18 cellular contexts compared by ENCODE assay signal in the genomic region with DNA sequence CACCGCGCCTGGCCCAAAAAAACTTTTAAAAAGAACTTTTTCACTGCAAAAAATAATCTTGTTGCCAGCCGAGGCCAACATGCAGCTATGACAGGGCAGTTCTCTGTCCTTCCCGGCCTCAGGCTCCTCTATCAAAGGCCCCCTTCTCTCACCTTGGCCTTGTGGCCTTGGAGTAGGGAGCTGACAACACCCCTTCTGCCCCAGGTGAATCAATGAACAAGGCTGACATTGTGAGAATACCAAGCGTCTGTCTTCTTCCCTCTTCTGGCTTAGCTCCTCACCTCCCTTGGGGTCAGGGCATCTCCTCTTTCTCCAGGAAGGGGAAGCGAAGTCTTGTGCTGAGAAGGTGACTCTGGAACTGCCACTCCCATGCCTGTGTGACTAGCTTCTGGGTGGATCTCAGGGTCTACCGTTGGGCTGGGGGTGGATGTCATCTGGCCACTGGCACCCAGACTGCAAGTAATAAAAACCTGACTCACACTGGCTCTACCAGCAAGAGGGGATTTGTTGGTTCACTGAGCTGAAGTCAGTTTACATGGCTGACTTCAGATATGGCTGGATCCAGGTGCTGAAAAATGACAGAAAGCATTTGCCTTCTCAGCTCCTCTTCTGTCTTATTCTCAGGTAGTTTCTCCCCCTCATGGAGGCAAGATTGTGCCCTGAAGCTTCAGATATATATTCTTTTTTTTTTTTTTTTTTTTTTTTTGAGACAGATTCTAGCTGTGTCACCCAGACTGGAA. TPM values are rescaled to one million over a fixed set of nuclear protein-coding genes. Genes with fewer than 3 reads are reported as not detected.
"Had no signal": no experiment of that assay in that cellular context is flagged by ENCODE, and none has a peak within 500 bp of the region (broad histone marks: within the 10 kb centered on the region; RNA-seq: fewer than 3 reads in every experiment).

No MANE protein-coding gene starts in this region.

- H3K27ac ChIP-seq: left lung, pancreas, sigmoid colon, spleen, VCaP had no signal

- H3K4me1 ChIP-seq: left lung, pancreas, sigmoid colon had no signal

- ATAC-seq: activated CD8-positive, alpha-beta memory T cell treated with anti-CD3 and anti-CD28 coated beads, Interleukin-2, amount 10 ng/mL, durations not matched to agents 7 days and 5 days; left lung; pancreas; stimulated activated naive CD8-positive, alpha-beta T cell treated with anti-CD3 and anti-CD28 coated beads, Interleukin-15, amount 100 ng/mL, for 72 hours had no signal

- H3K4me3 ChIP-seq: left lung, pancreas, sigmoid colon, spleen had no signal

- H3K27me3 ChIP-seq: left lung, pancreas had no signal

- H3K9me3 ChIP-seq: left lung, pancreas, sigmoid colon, spleen had no signal

- H3K9me3 Mint-ChIP-seq: activated CD4-positive, alpha-beta memory T cell treated with anti-CD3 and anti-CD28 coated beads for 36 hours; activated naive CD4-positive, alpha-beta T cell treated with anti-CD3 and anti-CD28 coated beads, Interleukin-2, amount 10 ng/mL, durations not matched to agents 7 days and 5 days; memory B cell; nephron; stimulated activated naive CD8-positive, alpha-beta T cell treated with anti-CD3 and anti-CD28 coated beads, Interleukin-15, amount 100 ng/mL, for 72 hours; type B pancreatic cell had no signal

- H3K27me3 Mint-ChIP-seq: activated CD4-positive, alpha-beta memory T cell treated with anti-CD3 and anti-CD28 coated beads for 36 hours; activated naive CD4-positive, alpha-beta T cell treated with anti-CD3 and anti-CD28 coated beads, Interleukin-2, amount 10 ng/mL, durations not matched to agents 7 days and 5 days; stimulated activated naive CD8-positive, alpha-beta T cell treated with anti-CD3 and anti-CD28 coated beads, Interleukin-15, amount 100 ng/mL, for 72 hours; type B pancreatic cell had no signal

- H3K36me3 Mint-ChIP-seq: activated CD4-positive, alpha-beta memory T cell treated with anti-CD3 and anti-CD28 coated beads for 36 hours; activated CD8-positive, alpha-beta memory T cell treated with anti-CD3 and anti-CD28 coated beads, Interleukin-2, amount 10 ng/mL, durations not matched to agents 7 days and 5 days; activated naive CD4-positive, alpha-beta T cell treated with anti-CD3 and anti-CD28 coated beads, Interleukin-2, amount 10 ng/mL, durations not matched to agents 7 days and 5 days; memory B cell; type B pancreatic cell had no signal

- DNase-seq: activated CD4-positive, alpha-beta memory T cell treated with anti-CD3 and anti-CD28 coated beads for 36 hours; activated CD8-positive, alpha-beta memory T cell treated with anti-CD3 and anti-CD28 coated beads, Interleukin-2, amount 10 ng/mL, durations not matched to agents 7 days and 5 days; activated naive CD4-positive, alpha-beta T cell treated with anti-CD3 and anti-CD28 coated beads, Interleukin-2, amount 10 ng/mL, durations not matched to agents 7 days and 5 days; activated T-cell treated with anti-CD3 and anti-CD28 coated beads, Interleukin-2, amount 50 U/mL, for 1 hour; dermis blood vessel endothelial cell; islet precursor cell; left lung; pancreas; sigmoid colon; spleen; stimulated activated CD4-positive, alpha-beta T cell treated with anti-CD3 and anti-CD28 coated beads, Interleukin-1b, Interleukin-23, amount 100 ng/mL, for 48 hours; stimulated activated naive CD8-positive, alpha-beta T cell treated with anti-CD3 and anti-CD28 coated beads, Interleukin-15, amount 100 ng/mL, for 72 hours had no signal

- H3K36me3 ChIP-seq: pancreas, sigmoid colon had no signal

- H3K4me3 Mint-ChIP-seq: activated CD4-positive, alpha-beta memory T cell treated with anti-CD3 and anti-CD28 coated beads for 36 hours; activated CD8-positive, alpha-beta memory T cell treated with anti-CD3 and anti-CD28 coated beads, Interleukin-2, amount 10 ng/mL, durations not matched to agents 7 days and 5 days; activated naive CD4-positive, alpha-beta T cell treated with anti-CD3 and anti-CD28 coated beads, Interleukin-2, amount 10 ng/mL, durations not matched to agents 7 days and 5 days; memory B cell; nephron; stimulated activated naive CD8-positive, alpha-beta T cell treated with anti-CD3 and anti-CD28 coated beads, Interleukin-15, amount 100 ng/mL, for 72 hours; type B pancreatic cell had no signal

- H3K4me1 Mint-ChIP-seq: activated naive CD4-positive, alpha-beta T cell treated with anti-CD3 and anti-CD28 coated beads, Interleukin-2, amount 10 ng/mL, durations not matched to agents 7 days and 5 days; nephron; stimulated activated naive CD8-positive, alpha-beta T cell treated with anti-CD3 and anti-CD28 coated beads, Interleukin-15, amount 100 ng/mL, for 72 hours had no signal

- H3K27ac Mint-ChIP-seq: activated CD4-positive, alpha-beta memory T cell treated with anti-CD3 and anti-CD28 coated beads for 36 hours; activated CD8-positive, alpha-beta memory T cell treated with anti-CD3 and anti-CD28 coated beads, Interleukin-2, amount 10 ng/mL, durations not matched to agents 7 days and 5 days; activated naive CD4-positive, alpha-beta T cell treated with anti-CD3 and anti-CD28 coated beads, Interleukin-2, amount 10 ng/mL, durations not matched to agents 7 days and 5 days; memory B cell; nephron; stimulated activated naive CD8-positive, alpha-beta T cell treated with anti-CD3 and anti-CD28 coated beads, Interleukin-15, amount 100 ng/mL, for 72 hours; type B pancreatic cell had no signal

RNA-seq across cellular contexts. Expression of a gene that starts 6.3 kb away (rescaled TPM):
- total RNA-seq: dermis blood vessel endothelial cell, epithelial cell of proximal tubule, temporal lobe had no signal
